Comparison of ENCODE assay signal across 1 cellular context in the genomic region with DNA sequence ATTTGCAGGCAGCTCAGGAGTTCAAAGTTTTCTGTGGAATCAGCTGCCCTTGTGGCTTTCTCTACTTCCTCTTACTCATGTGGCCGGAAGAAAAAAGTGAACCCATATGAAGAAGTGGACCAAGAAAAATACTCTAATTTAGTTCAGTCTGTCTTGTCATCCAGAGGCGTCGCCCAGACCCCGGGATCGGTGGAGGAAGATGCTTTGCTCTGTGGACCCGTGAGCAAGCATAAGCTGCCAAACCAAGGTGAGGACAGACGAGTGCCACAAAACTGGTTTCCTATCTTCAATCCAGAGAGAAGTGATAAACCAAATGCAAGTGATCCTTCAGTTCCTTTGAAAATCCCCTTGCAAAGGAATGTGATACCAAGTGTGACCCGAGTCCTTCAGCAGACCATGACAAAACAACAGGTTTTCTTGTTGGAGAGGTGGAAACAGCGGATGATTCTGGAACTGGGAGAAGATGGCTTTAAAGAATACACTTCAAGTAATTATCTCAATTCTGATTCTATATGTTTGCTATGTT.
TF ChIP-seq lines count a peak whose summit lies in the region.

No MANE protein-coding gene starts in this region.

TF ChIP-seq in HepG2, 621 proteins besides CTCF, POLR2A, EP300 and RAD21 (continued from another document and continues in another):
- no peak for TF ChIP-seq MTF2 (CRISPR knock-in tag; IDR thresholded peaks at IDR 0.05; ENCODE audit: borderline replicate concordance)
- TF ChIP-seq, protein P1, sequence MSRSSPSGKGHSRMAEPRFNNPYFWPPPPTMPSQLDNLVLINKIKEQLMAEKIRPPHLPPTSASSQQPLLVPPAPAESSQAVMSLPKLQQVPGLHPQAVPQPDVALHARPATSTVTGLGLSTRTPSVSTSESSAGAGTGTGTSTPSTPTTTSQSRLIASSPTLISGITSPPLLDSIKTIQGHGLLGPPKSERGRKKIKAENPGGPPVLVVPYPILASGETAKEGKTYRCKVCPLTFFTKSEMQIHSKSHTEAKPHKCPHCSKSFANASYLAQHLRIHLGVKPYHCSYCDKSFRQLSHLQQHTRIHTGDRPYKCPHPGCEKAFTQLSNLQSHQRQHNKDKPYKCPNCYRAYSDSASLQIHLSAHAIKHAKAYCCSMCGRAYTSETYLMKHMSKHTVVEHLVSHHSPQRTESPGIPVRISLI (CRISPR knock-in tag; IDR thresholded peaks at IDR 0.05; ENCODE audit: borderline replicate concordance): no peak
- no peak for TF ChIP-seq MTA1 (CRISPR knock-in tag; IDR thresholded peaks at IDR 0.05; ENCODE audit: borderline replicate concordance)
- TF ChIP-seq SATB2 (CRISPR knock-in tag; IDR thresholded peaks at IDR 0.05): 0 out of 2 replicates have a peak, but pooled peaks have one; percentile 61
- peak; percentile 14; the same call in 1 of the 2 replicates for TF ChIP-seq SIX1 (CRISPR knock-in tag; IDR thresholded peaks at IDR 0.05; ENCODE audit: borderline replicate concordance)
- TF ChIP-seq, protein P2, sequence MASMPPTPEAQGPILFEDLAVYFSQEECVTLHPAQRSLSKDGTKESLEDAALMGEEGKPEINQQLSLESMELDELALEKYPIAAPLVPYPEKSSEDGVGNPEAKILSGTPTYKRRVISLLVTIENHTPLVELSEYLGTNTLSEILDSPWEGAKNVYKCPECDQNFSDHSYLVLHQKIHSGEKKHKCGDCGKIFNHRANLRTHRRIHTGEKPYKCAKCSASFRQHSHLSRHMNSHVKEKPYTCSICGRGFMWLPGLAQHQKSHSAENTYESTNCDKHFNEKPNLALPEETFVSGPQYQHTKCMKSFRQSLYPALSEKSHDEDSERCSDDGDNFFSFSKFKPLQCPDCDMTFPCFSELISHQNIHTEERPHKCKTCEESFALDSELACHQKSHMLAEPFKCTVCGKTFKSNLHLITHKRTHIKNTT (CRISPR knock-in tag; IDR thresholded peaks at IDR 0.05): no peak
- no peak for TF ChIP-seq ZSCAN22 (CRISPR knock-in tag; IDR thresholded peaks at IDR 0.05)
- no peak for TF ChIP-seq CREM (IDR thresholded peaks at IDR 0.05)
- TF ChIP-seq CREM (CRISPR knock-in tag; IDR thresholded peaks at IDR 0.05): no peak
- no peak for TF ChIP-seq ZBTB3 (CRISPR knock-in tag; IDR thresholded peaks at IDR 0.05; ENCODE audit: borderline replicate concordance, low read depth)
- TF ChIP-seq, protein P3, sequence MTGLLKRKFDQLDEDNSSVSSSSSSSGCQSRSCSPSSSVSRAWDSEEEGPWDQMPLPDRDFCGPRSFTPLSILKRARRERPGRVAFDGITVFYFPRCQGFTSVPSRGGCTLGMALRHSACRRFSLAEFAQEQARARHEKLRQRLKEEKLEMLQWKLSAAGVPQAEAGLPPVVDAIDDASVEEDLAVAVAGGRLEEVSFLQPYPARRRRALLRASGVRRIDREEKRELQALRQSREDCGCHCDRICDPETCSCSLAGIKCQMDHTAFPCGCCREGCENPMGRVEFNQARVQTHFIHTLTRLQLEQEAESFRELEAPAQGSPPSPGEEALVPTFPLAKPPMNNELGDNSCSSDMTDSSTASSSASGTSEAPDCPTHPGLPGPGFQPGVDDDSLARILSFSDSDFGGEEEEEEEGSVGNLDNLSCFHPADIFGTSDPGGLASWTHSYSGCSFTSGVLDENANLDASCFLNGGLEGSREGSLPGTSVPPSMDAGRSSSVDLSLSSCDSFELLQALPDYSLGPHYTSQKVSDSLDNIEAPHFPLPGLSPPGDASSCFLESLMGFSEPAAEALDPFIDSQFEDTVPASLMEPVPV (CRISPR knock-in tag; IDR thresholded peaks at IDR 0.05): no peak
- TF ChIP-seq NR2C2 (CRISPR knock-in tag; IDR thresholded peaks at IDR 0.05; ENCODE audit: borderline replicate concordance): no peak
- TF ChIP-seq ZNF747 (CRISPR knock-in tag; IDR thresholded peaks at IDR 0.05; ENCODE audit: borderline replicate concordance): no peak
- TF ChIP-seq SNAI1 (CRISPR knock-in tag; IDR thresholded peaks at IDR 0.05; ENCODE audit: borderline replicate concordance): no peak
- TF ChIP-seq IRX3 (CRISPR knock-in tag; IDR thresholded peaks at IDR 0.05; ENCODE audit: borderline replicate concordance, low read depth): no peak
- TF ChIP-seq, protein P4, sequence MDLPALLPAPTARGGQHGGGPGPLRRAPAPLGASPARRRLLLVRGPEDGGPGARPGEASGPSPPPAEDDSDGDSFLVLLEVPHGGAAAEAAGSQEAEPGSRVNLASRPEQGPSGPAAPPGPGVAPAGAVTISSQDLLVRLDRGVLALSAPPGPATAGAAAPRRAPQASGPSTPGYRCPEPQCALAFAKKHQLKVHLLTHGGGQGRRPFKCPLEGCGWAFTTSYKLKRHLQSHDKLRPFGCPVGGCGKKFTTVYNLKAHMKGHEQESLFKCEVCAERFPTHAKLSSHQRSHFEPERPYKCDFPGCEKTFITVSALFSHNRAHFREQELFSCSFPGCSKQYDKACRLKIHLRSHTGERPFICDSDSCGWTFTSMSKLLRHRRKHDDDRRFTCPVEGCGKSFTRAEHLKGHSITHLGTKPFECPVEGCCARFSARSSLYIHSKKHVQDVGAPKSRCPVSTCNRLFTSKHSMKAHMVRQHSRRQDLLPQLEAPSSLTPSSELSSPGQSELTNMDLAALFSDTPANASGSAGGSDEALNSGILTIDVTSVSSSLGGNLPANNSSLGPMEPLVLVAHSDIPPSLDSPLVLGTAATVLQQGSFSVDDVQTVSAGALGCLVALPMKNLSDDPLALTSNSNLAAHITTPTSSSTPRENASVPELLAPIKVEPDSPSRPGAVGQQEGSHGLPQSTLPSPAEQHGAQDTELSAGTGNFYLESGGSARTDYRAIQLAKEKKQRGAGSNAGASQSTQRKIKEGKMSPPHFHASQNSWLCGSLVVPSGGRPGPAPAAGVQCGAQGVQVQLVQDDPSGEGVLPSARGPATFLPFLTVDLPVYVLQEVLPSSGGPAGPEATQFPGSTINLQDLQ (CRISPR knock-in tag; IDR thresholded peaks at IDR 0.05): no peak
- no peak; the same call in 1 of the 2 replicates for TF ChIP-seq GABPB1 (CRISPR knock-in tag; IDR thresholded peaks at IDR 0.05)
- no peak for TF ChIP-seq ZSCAN20 (CRISPR knock-in tag; IDR thresholded peaks at IDR 0.05; ENCODE audit: borderline replicate concordance)
- no peak for TF ChIP-seq ZNF333 (CRISPR knock-in tag; IDR thresholded peaks at IDR 0.05; ENCODE audit: borderline replicate concordance)
- TF ChIP-seq U2AF2 (IDR thresholded peaks at IDR 0.05; ENCODE audit: low read depth, low read length): no peak
- TF ChIP-seq NFE2L1 (CRISPR knock-in tag; IDR thresholded peaks at IDR 0.05; ENCODE audit: borderline replicate concordance): no peak
- TF ChIP-seq, protein P5, sequence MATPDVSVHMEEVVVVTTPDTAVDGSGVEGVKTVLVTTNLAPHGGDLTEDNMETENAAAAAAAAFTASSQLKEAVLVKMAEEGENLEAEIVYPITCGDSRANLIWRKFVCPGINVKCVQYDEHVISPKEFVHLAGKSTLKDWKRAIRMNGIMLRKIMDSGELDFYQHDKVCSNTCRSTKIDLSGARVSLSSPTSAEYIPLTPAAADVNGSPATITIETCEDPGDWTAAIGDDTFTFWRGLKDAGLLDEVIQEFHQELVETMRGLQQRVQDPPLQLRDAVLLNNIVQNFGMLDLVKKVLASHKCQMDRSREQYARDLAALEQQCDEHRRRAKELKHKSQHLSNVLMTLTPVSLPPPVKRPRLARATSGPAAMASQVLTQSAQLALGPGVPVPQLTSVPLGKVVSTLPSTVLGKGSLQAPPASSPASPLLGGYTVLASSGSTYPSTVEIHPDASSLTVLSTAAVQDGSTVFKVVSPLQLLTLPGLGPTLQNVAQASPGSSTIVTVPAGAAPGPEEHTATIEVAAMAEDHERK (CRISPR knock-in tag; IDR thresholded peaks at IDR 0.05; ENCODE audit: low read depth): no peak; the same call in 1 of the 2 replicates
- TF ChIP-seq FOSL2 (CRISPR knock-in tag; IDR thresholded peaks at IDR 0.05): no peak
- TF ChIP-seq, protein P6, sequence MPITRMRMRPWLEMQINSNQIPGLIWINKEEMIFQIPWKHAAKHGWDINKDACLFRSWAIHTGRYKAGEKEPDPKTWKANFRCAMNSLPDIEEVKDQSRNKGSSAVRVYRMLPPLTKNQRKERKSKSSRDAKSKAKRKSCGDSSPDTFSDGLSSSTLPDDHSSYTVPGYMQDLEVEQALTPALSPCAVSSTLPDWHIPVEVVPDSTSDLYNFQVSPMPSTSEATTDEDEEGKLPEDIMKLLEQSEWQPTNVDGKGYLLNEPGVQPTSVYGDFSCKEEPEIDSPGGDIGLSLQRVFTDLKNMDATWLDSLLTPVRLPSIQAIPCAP (CRISPR knock-in tag; IDR thresholded peaks at IDR 0.05; ENCODE audit: low read depth): no peak
- no peak for TF ChIP-seq ZNF431 (CRISPR knock-in tag; IDR thresholded peaks at IDR 0.05; ENCODE audit: borderline replicate concordance, low read depth)
- no peak for TF ChIP-seq KDM2A (CRISPR knock-in tag; IDR thresholded peaks at IDR 0.05; ENCODE audit: borderline replicate concordance, low read depth)
- TF ChIP-seq ZNF549 (CRISPR knock-in tag; IDR thresholded peaks at IDR 0.05): no peak
- no peak for TF ChIP-seq FOXA3 (CRISPR knock-in tag; IDR thresholded peaks at IDR 0.05)
- no peak for TF ChIP-seq ZNF660 (CRISPR knock-in tag; IDR thresholded peaks at IDR 0.05; ENCODE audit: borderline replicate concordance, low read depth)
- TF ChIP-seq AGO2 (optimal IDR thresholded peaks at IDR 0.05; ENCODE audit: low read depth, low read length): no peak
- TF ChIP-seq ZNF782 (CRISPR knock-in tag; IDR thresholded peaks at IDR 0.05; ENCODE audit: borderline replicate concordance): no peak
- no peak for TF ChIP-seq RFXANK (CRISPR knock-in tag; IDR thresholded peaks at IDR 0.05)
- no peak; the same call in 1 of the 2 replicates for TF ChIP-seq ZNF264 (CRISPR knock-in tag; IDR thresholded peaks at IDR 0.05)
- TF ChIP-seq YEATS2 (CRISPR knock-in tag; IDR thresholded peaks at IDR 0.05; ENCODE audit: borderline replicate concordance): no peak
- TF ChIP-seq, protein P7, sequence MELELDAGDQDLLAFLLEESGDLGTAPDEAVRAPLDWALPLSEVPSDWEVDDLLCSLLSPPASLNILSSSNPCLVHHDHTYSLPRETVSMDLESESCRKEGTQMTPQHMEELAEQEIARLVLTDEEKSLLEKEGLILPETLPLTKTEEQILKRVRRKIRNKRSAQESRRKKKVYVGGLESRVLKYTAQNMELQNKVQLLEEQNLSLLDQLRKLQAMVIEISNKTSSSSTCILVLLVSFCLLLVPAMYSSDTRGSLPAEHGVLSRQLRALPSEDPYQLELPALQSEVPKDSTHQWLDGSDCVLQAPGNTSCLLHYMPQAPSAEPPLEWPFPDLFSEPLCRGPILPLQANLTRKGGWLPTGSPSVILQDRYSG (CRISPR knock-in tag; IDR thresholded peaks at IDR 0.05): no peak
- TF ChIP-seq, protein P8, sequence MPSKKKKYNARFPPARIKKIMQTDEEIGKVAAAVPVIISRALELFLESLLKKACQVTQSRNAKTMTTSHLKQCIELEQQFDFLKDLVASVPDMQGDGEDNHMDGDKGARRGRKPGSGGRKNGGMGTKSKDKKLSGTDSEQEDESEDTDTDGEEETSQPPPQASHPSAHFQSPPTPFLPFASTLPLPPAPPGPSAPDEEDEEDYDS (CRISPR knock-in tag; IDR thresholded peaks at IDR 0.05): peak; percentile 55
- no peak for TF ChIP-seq ZNF441 (CRISPR knock-in tag; IDR thresholded peaks at IDR 0.05; ENCODE audit: borderline replicate concordance)
- TF ChIP-seq, protein P9, sequence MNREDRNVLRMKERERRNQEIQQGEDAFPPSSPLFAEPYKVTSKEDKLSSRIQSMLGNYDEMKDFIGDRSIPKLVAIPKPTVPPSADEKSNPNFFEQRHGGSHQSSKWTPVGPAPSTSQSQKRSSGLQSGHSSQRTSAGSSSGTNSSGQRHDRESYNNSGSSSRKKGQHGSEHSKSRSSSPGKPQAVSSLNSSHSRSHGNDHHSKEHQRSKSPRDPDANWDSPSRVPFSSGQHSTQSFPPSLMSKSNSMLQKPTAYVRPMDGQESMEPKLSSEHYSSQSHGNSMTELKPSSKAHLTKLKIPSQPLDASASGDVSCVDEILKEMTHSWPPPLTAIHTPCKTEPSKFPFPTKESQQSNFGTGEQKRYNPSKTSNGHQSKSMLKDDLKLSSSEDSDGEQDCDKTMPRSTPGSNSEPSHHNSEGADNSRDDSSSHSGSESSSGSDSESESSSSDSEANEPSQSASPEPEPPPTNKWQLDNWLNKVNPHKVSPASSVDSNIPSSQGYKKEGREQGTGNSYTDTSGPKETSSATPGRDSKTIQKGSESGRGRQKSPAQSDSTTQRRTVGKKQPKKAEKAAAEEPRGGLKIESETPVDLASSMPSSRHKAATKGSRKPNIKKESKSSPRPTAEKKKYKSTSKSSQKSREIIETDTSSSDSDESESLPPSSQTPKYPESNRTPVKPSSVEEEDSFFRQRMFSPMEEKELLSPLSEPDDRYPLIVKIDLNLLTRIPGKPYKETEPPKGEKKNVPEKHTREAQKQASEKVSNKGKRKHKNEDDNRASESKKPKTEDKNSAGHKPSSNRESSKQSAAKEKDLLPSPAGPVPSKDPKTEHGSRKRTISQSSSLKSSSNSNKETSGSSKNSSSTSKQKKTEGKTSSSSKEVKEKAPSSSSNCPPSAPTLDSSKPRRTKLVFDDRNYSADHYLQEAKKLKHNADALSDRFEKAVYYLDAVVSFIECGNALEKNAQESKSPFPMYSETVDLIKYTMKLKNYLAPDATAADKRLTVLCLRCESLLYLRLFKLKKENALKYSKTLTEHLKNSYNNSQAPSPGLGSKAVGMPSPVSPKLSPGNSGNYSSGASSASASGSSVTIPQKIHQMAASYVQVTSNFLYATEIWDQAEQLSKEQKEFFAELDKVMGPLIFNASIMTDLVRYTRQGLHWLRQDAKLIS (CRISPR knock-in tag; IDR thresholded peaks at IDR 0.05): no peak
- TF ChIP-seq ZNF124 (CRISPR knock-in tag; IDR thresholded peaks at IDR 0.05): no peak
- no peak for TF ChIP-seq ZNF773 (CRISPR knock-in tag; IDR thresholded peaks at IDR 0.05; ENCODE audit: borderline replicate concordance)
- TF ChIP-seq CBX2 (IDR thresholded peaks at IDR 0.05; ENCODE audit: low read depth, low read length): no peak
- no peak for TF ChIP-seq CBX2 (CRISPR knock-in tag; IDR thresholded peaks at IDR 0.05; ENCODE audit: low read depth)
- TF ChIP-seq ZNF253 (CRISPR knock-in tag; IDR thresholded peaks at IDR 0.05; ENCODE audit: borderline replicate concordance): no peak
- no peak for TF ChIP-seq TARDBP (CRISPR knock-in tag; IDR thresholded peaks at IDR 0.05)
- TF ChIP-seq, protein P10, sequence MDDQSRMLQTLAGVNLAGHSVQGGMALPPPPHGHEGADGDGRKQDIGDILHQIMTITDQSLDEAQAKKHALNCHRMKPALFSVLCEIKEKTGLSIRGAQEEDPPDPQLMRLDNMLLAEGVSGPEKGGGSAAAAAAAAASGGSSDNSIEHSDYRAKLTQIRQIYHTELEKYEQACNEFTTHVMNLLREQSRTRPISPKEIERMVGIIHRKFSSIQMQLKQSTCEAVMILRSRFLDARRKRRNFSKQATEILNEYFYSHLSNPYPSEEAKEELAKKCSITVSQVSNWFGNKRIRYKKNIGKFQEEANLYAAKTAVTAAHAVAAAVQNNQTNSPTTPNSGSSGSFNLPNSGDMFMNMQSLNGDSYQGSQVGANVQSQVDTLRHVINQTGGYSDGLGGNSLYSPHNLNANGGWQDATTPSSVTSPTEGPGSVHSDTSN (CRISPR knock-in tag; IDR thresholded peaks at IDR 0.05; ENCODE audit: borderline replicate concordance): no peak
